Comparison of ENCODE assay signal across 1 cellular context in the genomic region with DNA sequence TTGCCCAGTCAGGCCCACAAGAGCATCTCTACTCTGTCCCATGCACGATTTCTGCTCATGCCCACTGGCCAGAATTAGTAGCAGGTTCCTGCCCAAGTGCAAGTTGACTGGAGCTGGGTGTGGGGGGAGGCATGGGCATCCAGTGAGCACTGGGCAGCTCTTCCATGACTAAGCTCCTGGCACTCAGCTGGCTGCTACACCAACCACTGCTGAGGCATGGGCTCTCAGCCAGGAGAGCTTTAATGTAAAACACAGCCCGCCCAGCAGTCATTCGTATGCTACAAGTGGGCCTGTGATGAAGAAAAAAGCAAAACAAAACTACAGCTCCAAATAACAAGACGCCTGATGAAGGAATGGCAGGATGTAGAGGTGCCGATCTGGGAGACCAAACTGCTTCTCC.
TF ChIP-seq lines count a peak whose summit lies in the region.

No MANE protein-coding gene starts in this region.

TF ChIP-seq in IMR-90, 13 proteins besides CTCF, POLR2A, EP300 and RAD21:
- TF ChIP-seq FOS (IDR thresholded peaks at IDR 0.05; ENCODE audit: low read depth, low read length) (no peak), SMC3 (IDR thresholded peaks at IDR 0.05; ENCODE audit: low read depth, low read length) (no peak), CEBPB (IDR thresholded peaks at IDR 0.05; ENCODE audit: low read depth, low read length) (no peak), BHLHE40 (IDR thresholded peaks at IDR 0.05; ENCODE audit: low read depth, low read length) (no peak), RFX5 (IDR thresholded peaks at IDR 0.05; ENCODE audit: low read depth, low read length) (no peak), CHD1 (IDR thresholded peaks at IDR 0.05; ENCODE audit: low read depth, low read length) (no peak), MAZ (IDR thresholded peaks at IDR 0.05; ENCODE audit: borderline replicate concordance, low read depth, low read length) (no peak)
- TF ChIP-seq, protein P1, sequence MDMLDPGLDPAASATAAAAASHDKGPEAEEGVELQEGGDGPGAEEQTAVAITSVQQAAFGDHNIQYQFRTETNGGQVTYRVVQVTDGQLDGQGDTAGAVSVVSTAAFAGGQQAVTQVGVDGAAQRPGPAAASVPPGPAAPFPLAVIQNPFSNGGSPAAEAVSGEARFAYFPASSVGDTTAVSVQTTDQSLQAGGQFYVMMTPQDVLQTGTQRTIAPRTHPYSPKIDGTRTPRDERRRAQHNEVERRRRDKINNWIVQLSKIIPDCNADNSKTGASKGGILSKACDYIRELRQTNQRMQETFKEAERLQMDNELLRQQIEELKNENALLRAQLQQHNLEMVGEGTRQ (IDR thresholded peaks at IDR 0.05; ENCODE audit: low read depth, low read length): no peak
